Comparison of ENCODE assay signal across 1 cellular context in genomic region chr7:67226340-67226907, GRCh38.
TF ChIP-seq lines count a peak whose summit lies in the region.
"Not testable (repeated sequence)": the region's sequence is repeated elsewhere in the genome, so short reads cannot be mapped to it uniquely, and the experiment has no call there.

No MANE protein-coding gene starts in this region.

TF ChIP-seq in K562, 482 proteins besides CTCF, POLR2A, EP300 and RAD21 (continued from another document and continues in another):
- peak; percentile 56 for TF ChIP-seq ZNF592 (IDR thresholded peaks at IDR 0.05)
- TF ChIP-seq CBFA2T3 (IDR thresholded peaks at IDR 0.05), result peak; percentile 41; the same call in 1 of the 2 replicates
- TF ChIP-seq C11orf30 (IDR thresholded peaks at IDR 0.05; ENCODE audit: low read depth), result peak; percentile 90
- TF ChIP-seq LEF1 (IDR thresholded peaks at IDR 0.05), result peak; percentile 73
- TF ChIP-seq ARID1B (IDR thresholded peaks at IDR 0.05), result peak; percentile 74
- not testable (repeated sequence) for TF ChIP-seq ATF1 (CRISPR knock-in tag; IDR thresholded peaks at IDR 0.05); PBX2 (CRISPR knock-in tag; IDR thresholded peaks at IDR 0.05; ENCODE audit: low read depth); TOE1 (CRISPR knock-in tag; IDR thresholded peaks at IDR 0.05; ENCODE audit: borderline replicate concordance, low read depth); MYNN (CRISPR knock-in tag; IDR thresholded peaks at IDR 0.05)
- TF ChIP-seq ATF1 (tag; IDR thresholded peaks at IDR 0.05), result peak; percentile 64
- TF ChIP-seq NCOA1 (IDR thresholded peaks at IDR 0.05; ENCODE audit: low read depth), result peak; percentile 79; the same call in 1 of the 2 replicates
- TF ChIP-seq SMARCE1 (IDR thresholded peaks at IDR 0.05), result peak; percentile 39; the same call in 1 of the 2 replicates
- TF ChIP-seq JUND (IDR thresholded peaks at IDR 0.05; ENCODE audit: borderline replicate concordance, low read depth, low read length), result peak; percentile 88
- peak; percentile 80; the same call in 2 of the 3 replicates for TF ChIP-seq JUND (tag; IDR thresholded peaks at IDR 0.05; ENCODE audit: borderline replicate concordance, low read depth, low read length)
- peak; percentile 67 for TF ChIP-seq NFYB (IDR thresholded peaks at IDR 0.05; ENCODE audit: extremely low read depth, insufficient read length)
- TF ChIP-seq ZNF766 (CRISPR knock-in tag; conservative IDR thresholded peaks at IDR 0.05), result 0 out of 2 replicates have a peak, but pooled peaks have one; percentile 44
- TF ChIP-seq CBFA2T2 (conservative IDR thresholded peaks at IDR 0.05), result 0 out of 2 replicates have a peak, but pooled peaks have one; percentile 15
- peak; percentile 51 for TF ChIP-seq PBX2 (tag; conservative IDR thresholded peaks at IDR 0.05; ENCODE audit: low read depth)
- TF ChIP-seq ETV1 (tag; conservative IDR thresholded peaks at IDR 0.05; ENCODE audit: low read depth), result peak; percentile 68
- peak; percentile 92 for TF ChIP-seq THRA (IDR thresholded peaks at IDR 0.05)
- TF ChIP-seq RBM25 (IDR thresholded peaks at IDR 0.05; ENCODE audit: low read depth, low read length, severe bottlenecking), result peak; percentile 16
- TF ChIP-seq TOE1 (IDR thresholded peaks at IDR 0.05; ENCODE audit: borderline replicate concordance), result 0 out of 2 replicates have a peak, but pooled peaks have one; percentile 18
- TF ChIP-seq MYNN (IDR thresholded peaks at IDR 0.05), result peak; percentile 39; the same call in 1 of the 2 replicates
- peak; percentile 50; the same call in 1 of the 2 replicates for TF ChIP-seq EP400 (IDR thresholded peaks at IDR 0.05)
- TF ChIP-seq SMARCA4 (IDR thresholded peaks at IDR 0.05), result peak; percentile 64; the same call in 1 of the 2 replicates
- peak; percentile 38 for TF ChIP-seq POLR2B (IDR thresholded peaks at IDR 0.05; ENCODE audit: low read depth, partially characterized antibody)
- peak; percentile 20 for TF ChIP-seq FOS (IDR thresholded peaks at IDR 0.05; ENCODE audit: extremely low read depth, insufficient read length)
- TF ChIP-seq DPF2 (IDR thresholded peaks at IDR 0.05), result peak; percentile 77
- 0 out of 2 replicates have a peak, but pooled peaks have one; percentile 44 for TF ChIP-seq ETV5 (CRISPR knock-in tag; IDR thresholded peaks at IDR 0.05; ENCODE audit: low read depth)
- peak; percentile 83 for TF ChIP-seq PRDM10 (IDR thresholded peaks at IDR 0.05; ENCODE audit: partially characterized antibody)
- TF ChIP-seq MTA3 (IDR thresholded peaks at IDR 0.05; ENCODE audit: borderline replicate concordance), result peak; percentile 24; the same call in 1 of the 2 replicates
- TF ChIP-seq TRIM24 (IDR thresholded peaks at IDR 0.05), result peak; percentile 60 to 70
- peak; percentile 51 for TF ChIP-seq MEIS2 (IDR thresholded peaks at IDR 0.05; ENCODE audit: partially characterized antibody)
- TF ChIP-seq NCOA2 (IDR thresholded peaks at IDR 0.05; ENCODE audit: partially characterized antibody in 2 of 2), result peak in 1 of 2 experiments; percentile 12
- peak; percentile 74 for TF ChIP-seq TFAP4 (CRISPR knock-in tag; IDR thresholded peaks at IDR 0.05; ENCODE audit: borderline replicate concordance)
- TF ChIP-seq MAFF (IDR thresholded peaks at IDR 0.05; ENCODE audit: low read length), result peak; percentile 20; the same call in 1 of the 2 replicates
- TF ChIP-seq TRIM28 (IDR thresholded peaks at IDR 0.05), result peak; percentile 36; the same call in 1 of the 2 replicates
- TF ChIP-seq FOSL1 (tag; conservative IDR thresholded peaks at IDR 0.05), result peak; percentile 77
- peak; percentile 96 for TF ChIP-seq TAF9B (IDR thresholded peaks at IDR 0.05; ENCODE audit: partially characterized antibody)
- peak; percentile 25 to 27; a peak in 1 of 4 replicates for TF ChIP-seq KDM1A (IDR thresholded peaks at IDR 0.05)
- TF ChIP-seq CTBP1 (IDR thresholded peaks at IDR 0.05; ENCODE audit: borderline replicate concordance), result 0 out of 2 replicates have a peak, but pooled peaks have one; percentile 40
- peak; percentile 93 for TF ChIP-seq ZNF316 (IDR thresholded peaks at IDR 0.05)
- TF ChIP-seq NFE2 (IDR thresholded peaks at IDR 0.05; ENCODE audit: low read depth), result peak; percentile 78
- TF ChIP-seq PKNOX1 (IDR thresholded peaks at IDR 0.05), result peak; percentile 61
- peak; percentile 39; the same call in 1 of the 2 replicates for TF ChIP-seq NCOR1 (IDR thresholded peaks at IDR 0.05)
- TF ChIP-seq DACH1 (IDR thresholded peaks at IDR 0.05; ENCODE audit: partially characterized antibody), result peak; percentile 85
- peak in 1 of 2 experiments; percentile 40 for TF ChIP-seq AFF1 (IDR thresholded peaks at IDR 0.05; ENCODE audit: low read depth in 1 of 2, partially characterized antibody in 2 of 2)
